Comparison of ENCODE assay signal across 1 cellular context in the genomic region with DNA sequence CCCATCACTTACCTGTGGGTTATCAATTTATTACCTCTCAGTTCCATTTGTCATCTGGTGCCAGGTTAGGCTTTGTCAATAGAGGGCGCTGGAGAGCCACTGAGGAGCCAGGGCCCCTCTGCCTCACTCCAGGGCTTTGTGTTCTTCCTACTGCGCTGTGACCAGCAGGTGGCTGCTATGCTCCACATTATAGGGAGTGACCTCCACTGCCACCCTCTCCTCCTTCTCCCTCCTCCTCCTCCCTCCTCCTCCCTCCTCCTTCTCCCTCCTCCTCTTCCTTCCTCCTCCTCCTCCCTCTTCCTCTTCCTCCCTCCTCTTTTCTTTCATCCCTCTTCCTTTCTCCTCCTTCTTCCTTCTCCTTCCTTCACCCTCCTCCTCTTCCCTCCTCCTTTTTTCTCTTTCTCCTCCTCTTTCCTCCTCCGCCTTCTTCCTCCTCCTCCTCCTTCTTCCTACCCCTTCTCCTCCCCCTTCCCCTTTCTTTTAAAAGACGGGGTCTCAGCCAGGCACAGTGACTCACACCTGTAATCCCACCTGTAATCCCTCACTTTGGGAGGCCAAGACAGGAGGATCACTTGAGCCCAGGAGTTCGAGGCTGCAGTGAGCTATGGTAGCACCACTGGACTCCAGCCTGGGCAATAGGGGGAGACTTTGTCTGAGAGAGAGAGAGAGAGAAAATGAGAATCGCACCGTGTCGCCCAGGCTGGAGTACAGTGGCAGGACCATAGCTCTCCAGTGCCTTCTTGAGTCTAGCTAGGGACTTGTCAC.
TF ChIP-seq lines count a peak whose summit lies in the region.

No MANE protein-coding gene starts in this region.

TF ChIP-seq in endothelial cell of umbilical vein, 7 proteins besides CTCF, POLR2A, EP300 and RAD21:
- TF ChIP-seq GATA2 (IDR thresholded peaks at IDR 0.05; ENCODE audit: insufficient read depth, insufficient read length, low read depth, low read length) (no peak), POLR2AphosphoS5 (IDR thresholded peaks at IDR 0.05; ENCODE audit: insufficient read depth, low read depth, low read length) (no peak), MYC (IDR thresholded peaks at IDR 0.05; ENCODE audit: low read depth, low read length) (no peak), EZH2 (IDR thresholded peaks at IDR 0.05; ENCODE audit: borderline replicate concordance, low read depth, low read length, severe bottlenecking) (no peak), JUN (IDR thresholded peaks at IDR 0.05; ENCODE audit: borderline replicate concordance, insufficient read depth, insufficient read length, low read depth) (no peak)
- TF ChIP-seq, protein P1, sequence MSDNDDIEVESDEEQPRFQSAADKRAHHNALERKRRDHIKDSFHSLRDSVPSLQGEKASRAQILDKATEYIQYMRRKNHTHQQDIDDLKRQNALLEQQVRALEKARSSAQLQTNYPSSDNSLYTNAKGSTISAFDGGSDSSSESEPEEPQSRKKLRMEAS (IDR thresholded peaks at IDR 0.05; ENCODE audit: insufficient read depth, insufficient read length), result no peak
